ENCODE assay signal across 43 cellular contexts in genomic region chr19:14817052-14817451, GRCh38. TPM values are rescaled to one million over a fixed set of nuclear protein-coding genes. Genes with fewer than 3 reads are reported as not detected.
"Had no signal": no experiment of that assay in that cellular context is flagged by ENCODE, and none has a peak within 500 bp of the region (broad histone marks: within the 10 kb centered on the region; RNA-seq: fewer than 3 reads in every experiment).

No MANE protein-coding gene starts in this region.

- H3K27ac ChIP-seq: adrenal gland, ascending aorta, body of pancreas, brain microvascular endothelial cell, breast epithelium, cardiac muscle cell had no signal

- ATAC-seq: activated naive CD4-positive, alpha-beta T cell treated with anti-CD3 and anti-CD28 coated beads, Interleukin-2, amount 50 U/mL, for 72 hours; activated naive CD8-positive, alpha-beta T cell treated with anti-CD3 and anti-CD28 coated beads, Interleukin-2, amount 50 U/mL, for 24 hours; activated T-cell treated with anti-CD3 and anti-CD28 coated beads, Interleukin-2, amount 50 U/mL, for 4 hours; activated T-cell treated with anti-CD3 and anti-CD28 coated beads, Interleukin-2, amount 50 U/mL, for 72 hours; activated T-helper 17 cell treated with anti-CD3 and anti-CD28 coated beads, Interleukin-2, amount 50 U/mL, for 72 hours; body of pancreas had no signal

- H3K4me3 Mint-ChIP-seq: activated naive CD4-positive, alpha-beta T cell treated with anti-CD3 and anti-CD28 coated beads for 36 hours; activated naive CD4-positive, alpha-beta T cell treated with anti-CD3 and anti-CD28 coated beads, Interleukin-2, amount 10 ng/mL, durations not matched to agents 7 days and 5 days; activated naive CD4-positive, alpha-beta T cell treated with anti-CD3 and anti-CD28 coated beads, Interleukin-2, amount 50 U/mL, for 24 hours; activated naive CD8-positive, alpha-beta T cell; activated naive CD8-positive, alpha-beta T cell treated with anti-CD3 and anti-CD28 coated beads for 36 hours; activated naive CD8-positive, alpha-beta T cell treated with anti-CD3 and anti-CD28 coated beads, Interleukin-2, amount 10 ng/mL, durations not matched to agents 7 days and 5 days; activated naive CD8-positive, alpha-beta T cell treated with anti-CD3 and anti-CD28 coated beads, Interleukin-2, amount 50 U/mL, for 24 hours; activated T-cell treated with anti-CD3 and anti-CD28 coated beads, Interleukin-2, amount 50 U/mL, for 24 hours; activated T-cell treated with anti-CD3 and anti-CD28 coated beads, Interleukin-2, amount 50 U/mL, for 4 hours; activated T-cell treated with anti-CD3 and anti-CD28 coated beads, Interleukin-2, amount 50 U/mL, for 72 hours; activated T-helper 1 cell treated with anti-CD3 and anti-CD28 coated beads, Interleukin-12 subunit alpha, Interleukin-12 subunit beta, Interleukin-2, Interleukin-4 antibody, amounts not matched to agents 30 ng/mL and 10 ng/mL and 1 ng/mL, durations not matched to agents 14 hours and 24 hours and 36 hours; activated T-helper 17 cell treated with anti-CD3 and anti-CD28 coated beads, Interleukin-2, amount 50 U/mL, for 72 hours; brain; central memory CD8-positive, alpha-beta T cell had no signal

- H3K36me3 Mint-ChIP-seq: activated naive CD4-positive, alpha-beta T cell treated with anti-CD3 and anti-CD28 coated beads, Interleukin-2, amount 10 ng/mL, durations not matched to agents 7 days and 5 days; activated naive CD4-positive, alpha-beta T cell treated with anti-CD3 and anti-CD28 coated beads, Interleukin-2, amount 50 U/mL, for 24 hours; activated naive CD4-positive, alpha-beta T cell treated with anti-CD3 and anti-CD28 coated beads, Interleukin-2, amount 50 U/mL, for 72 hours; activated naive CD8-positive, alpha-beta T cell; activated naive CD8-positive, alpha-beta T cell treated with anti-CD3 and anti-CD28 coated beads for 36 hours; activated naive CD8-positive, alpha-beta T cell treated with anti-CD3 and anti-CD28 coated beads, Interleukin-2, amount 10 ng/mL, durations not matched to agents 7 days and 5 days; brain had no signal

- H3K9me3 ChIP-seq: adrenal gland, ascending aorta, body of pancreas, breast epithelium had no signal

- H3K27me3 ChIP-seq: adrenal gland, ascending aorta, body of pancreas, brain microvascular endothelial cell, breast epithelium, cardiac muscle cell had no signal

- H3K36me3 ChIP-seq: adrenal gland, ascending aorta, brain microvascular endothelial cell, breast epithelium, cardiac muscle cell had no signal

- H3K27me3 Mint-ChIP-seq: activated naive CD4-positive, alpha-beta T cell treated with anti-CD3 and anti-CD28 coated beads, Interleukin-2, amount 10 ng/mL, durations not matched to agents 7 days and 5 days; activated naive CD8-positive, alpha-beta T cell treated with anti-CD3 and anti-CD28 coated beads for 36 hours; activated naive CD8-positive, alpha-beta T cell treated with anti-CD3 and anti-CD28 coated beads, Interleukin-2, amount 10 ng/mL, durations not matched to agents 7 days and 5 days had no signal

- H3K4me1 Mint-ChIP-seq: activated naive CD4-positive, alpha-beta T cell treated with anti-CD3 and anti-CD28 coated beads, Interleukin-2, amount 10 ng/mL, durations not matched to agents 7 days and 5 days; activated naive CD4-positive, alpha-beta T cell treated with anti-CD3 and anti-CD28 coated beads, Interleukin-2, amount 50 U/mL, for 24 hours; activated naive CD8-positive, alpha-beta T cell treated with anti-CD3 and anti-CD28 coated beads for 36 hours; activated naive CD8-positive, alpha-beta T cell treated with anti-CD3 and anti-CD28 coated beads, Interleukin-2, amount 10 ng/mL, durations not matched to agents 7 days and 5 days; activated naive CD8-positive, alpha-beta T cell treated with anti-CD3 and anti-CD28 coated beads, Interleukin-2, amount 50 U/mL, for 24 hours; activated T-helper 17 cell treated with anti-CD3 and anti-CD28 coated beads, Interleukin-2, amount 50 U/mL, for 72 hours; brain; central memory CD8-positive, alpha-beta T cell had no signal

- H3K4me1 ChIP-seq: adrenal gland, ascending aorta, body of pancreas, breast epithelium had no signal

- H3K4me3 ChIP-seq: adrenal gland, ascending aorta, body of pancreas, breast epithelium, cardiac muscle cell had no signal

- FAIRE-seq: astrocyte, bronchial epithelial cell had no signal

- H3K27ac Mint-ChIP-seq: activated naive CD4-positive, alpha-beta T cell treated with anti-CD3 and anti-CD28 coated beads for 36 hours; activated naive CD4-positive, alpha-beta T cell treated with anti-CD3 and anti-CD28 coated beads, Interleukin-2, amount 10 ng/mL, durations not matched to agents 7 days and 5 days; activated naive CD4-positive, alpha-beta T cell treated with anti-CD3 and anti-CD28 coated beads, Interleukin-2, amount 50 U/mL, for 24 hours; activated naive CD4-positive, alpha-beta T cell treated with anti-CD3 and anti-CD28 coated beads, Interleukin-2, amount 50 U/mL, for 72 hours; activated naive CD8-positive, alpha-beta T cell; activated naive CD8-positive, alpha-beta T cell treated with anti-CD3 and anti-CD28 coated beads for 36 hours; activated naive CD8-positive, alpha-beta T cell treated with anti-CD3 and anti-CD28 coated beads, Interleukin-2, amount 10 ng/mL, durations not matched to agents 7 days and 5 days; activated naive CD8-positive, alpha-beta T cell treated with anti-CD3 and anti-CD28 coated beads, Interleukin-2, amount 50 U/mL, for 24 hours; activated T-cell treated with anti-CD3 and anti-CD28 coated beads, Interleukin-2, amount 50 U/mL, for 24 hours; activated T-cell treated with anti-CD3 and anti-CD28 coated beads, Interleukin-2, amount 50 U/mL, for 72 hours; activated T-helper 1 cell treated with anti-CD3 and anti-CD28 coated beads, Interleukin-12 subunit alpha, Interleukin-12 subunit beta, Interleukin-2, Interleukin-4 antibody, amounts not matched to agents 30 ng/mL and 10 ng/mL and 1 ng/mL, durations not matched to agents 14 hours and 24 hours and 36 hours; activated T-helper 17 cell treated with anti-CD3 and anti-CD28 coated beads, Interleukin-2, amount 50 U/mL, for 72 hours; activated T-helper 2 cell treated with anti-CD3 and anti-CD28 coated beads, Interferon-gamma antibody, Interleukin-2, Interleukin-4, amounts not matched to agents 10 μg/mL and 5 μg/mL and 100 μg/mL, durations not matched to agents 14 hours and 24 hours and 36 hours; brain had no signal

- DNase-seq: activated effector memory CD4-positive, alpha-beta T cell treated with anti-CD3 and anti-CD28 coated beads, Interleukin-2, amount 50 U/mL, for 16 hours; activated effector memory CD4-positive, alpha-beta T cell treated with Interleukin-2 at 50 U/mL for 16 hours; activated gamma-delta T cell; activated gamma-delta T cell treated with Interleukin-2 at 50 U/mL for 16 hours; activated naive CD4-positive, alpha-beta T cell; activated naive CD4-positive, alpha-beta T cell treated with anti-CD3 and anti-CD28 coated beads for 36 hours; activated naive CD4-positive, alpha-beta T cell treated with anti-CD3 and anti-CD28 coated beads, Interleukin-2, amount 10 ng/mL, durations not matched to agents 7 days and 5 days; activated naive CD4-positive, alpha-beta T cell treated with anti-CD3 and anti-CD28 coated beads, Interleukin-2, amount 50 U/mL, for 16 hours; activated naive CD4-positive, alpha-beta T cell treated with Interleukin-2 at 50 U/mL for 16 hours; activated naive CD8-positive, alpha-beta T cell treated with anti-CD3 and anti-CD28 coated beads for 36 hours; activated naive CD8-positive, alpha-beta T cell treated with anti-CD3 and anti-CD28 coated beads, Interleukin-2, amount 10 ng/mL, durations not matched to agents 7 days and 5 days; activated naive CD8-positive, alpha-beta T cell treated with anti-CD3 and anti-CD28 coated beads, Interleukin-2, amount 50 U/mL, for 24 hours; activated T-cell treated with anti-CD3 and anti-CD28 coated beads, Interleukin-2, amount 50 U/mL, for 24 hours; activated T-cell treated with anti-CD3 and anti-CD28 coated beads, Interleukin-2, amount 50 U/mL, for 4 hours; activated T-cell treated with anti-CD3 and anti-CD28 coated beads, Interleukin-2, amount 50 U/mL, for 48 hours; activated T-cell treated with anti-CD3 and anti-CD28 coated beads, Interleukin-2, amount 50 U/mL, for 72 hours; adrenal gland; amniotic stem cell; amygdala; anterior cingulate cortex; aorta; body of pancreas; brain microvascular endothelial cell; caudate nucleus; central memory CD4-positive, alpha-beta T cell; cerebellar nuclear complex had no signal

- H3K9me3 Mint-ChIP-seq: activated naive CD4-positive, alpha-beta T cell treated with anti-CD3 and anti-CD28 coated beads for 36 hours; activated naive CD4-positive, alpha-beta T cell treated with anti-CD3 and anti-CD28 coated beads, Interleukin-2, amount 10 ng/mL, durations not matched to agents 7 days and 5 days; activated naive CD4-positive, alpha-beta T cell treated with anti-CD3 and anti-CD28 coated beads, Interleukin-2, amount 50 U/mL, for 24 hours; activated naive CD4-positive, alpha-beta T cell treated with anti-CD3 and anti-CD28 coated beads, Interleukin-2, amount 50 U/mL, for 72 hours; activated naive CD8-positive, alpha-beta T cell treated with anti-CD3 and anti-CD28 coated beads for 36 hours; activated naive CD8-positive, alpha-beta T cell treated with anti-CD3 and anti-CD28 coated beads, Interleukin-2, amount 10 ng/mL, durations not matched to agents 7 days and 5 days; activated T-cell treated with anti-CD3 and anti-CD28 coated beads, Interleukin-2, amount 50 U/mL, for 24 hours; activated T-cell treated with anti-CD3 and anti-CD28 coated beads, Interleukin-2, amount 50 U/mL, for 4 hours; activated T-cell treated with anti-CD3 and anti-CD28 coated beads, Interleukin-2, amount 50 U/mL, for 72 hours; activated T-helper 1 cell treated with anti-CD3 and anti-CD28 coated beads, Interleukin-12 subunit alpha, Interleukin-12 subunit beta, Interleukin-2, Interleukin-4 antibody, amounts not matched to agents 30 ng/mL and 10 ng/mL and 1 ng/mL, durations not matched to agents 14 hours and 24 hours and 36 hours; activated T-helper 17 cell treated with anti-CD3 and anti-CD28 coated beads, Interleukin-2, amount 50 U/mL, for 72 hours; activated T-helper 2 cell treated with anti-CD3 and anti-CD28 coated beads, Interferon-gamma antibody, Interleukin-2, Interleukin-4, amounts not matched to agents 10 μg/mL and 5 μg/mL and 100 μg/mL, durations not matched to agents 14 hours and 24 hours and 36 hours; central memory CD8-positive, alpha-beta T cell had no signal

RNA-seq across cellular contexts. Expression of gene OR7A5, which starts 17.9 kb away (rescaled TPM):
- total RNA-seq: activated naive CD4-positive, alpha-beta T cell treated with anti-CD3 and anti-CD28 coated beads for 36 hours; activated naive CD4-positive, alpha-beta T cell treated with anti-CD3 and anti-CD28 coated beads, Interleukin-2, amount 50 U/mL, for 72 hours; activated naive CD8-positive, alpha-beta T cell treated with anti-CD3 and anti-CD28 coated beads for 36 hours; activated naive CD8-positive, alpha-beta T cell treated with anti-CD3 and anti-CD28 coated beads, Interleukin-2, amount 10 ng/mL, durations not matched to agents 7 days and 5 days; activated T-cell treated with anti-CD3 and anti-CD28 coated beads, Interleukin-2, amount 50 U/mL, for 4 hours; activated T-cell treated with anti-CD3 and anti-CD28 coated beads, Interleukin-2, amount 50 U/mL, for 72 hours; activated T-helper 1 cell treated with anti-CD3 and anti-CD28 coated beads, Interleukin-12 subunit alpha, Interleukin-12 subunit beta, Interleukin-2, Interleukin-4 antibody, amounts not matched to agents 30 ng/mL and 10 ng/mL and 1 ng/mL, durations not matched to agents 14 hours and 24 hours and 36 hours; activated T-helper 17 cell treated with anti-CD3 and anti-CD28 coated beads, Interleukin-2, amount 50 U/mL, for 72 hours; activated T-helper 2 cell treated with anti-CD3 and anti-CD28 coated beads, Interferon-gamma antibody, Interleukin-2, Interleukin-4, amounts not matched to agents 10 μg/mL and 5 μg/mL and 100 μg/mL, durations not matched to agents 14 hours and 24 hours and 36 hours; aorta; ascending aorta; astrocyte; body of pancreas; bronchial epithelial cell; cardiac muscle cell; cardiac septum; cerebellum; chondrocyte had no signal
- polyA plus RNA-seq: adipose tissue, aorta, cardiac muscle cell had no signal

RNA-seq across cellular contexts. Expression of gene OR7C1, which starts 17.9 kb away (rescaled TPM):
- total RNA-seq: activated naive CD4-positive, alpha-beta T cell treated with anti-CD3 and anti-CD28 coated beads for 36 hours; activated naive CD4-positive, alpha-beta T cell treated with anti-CD3 and anti-CD28 coated beads, Interleukin-2, amount 50 U/mL, for 72 hours; activated naive CD8-positive, alpha-beta T cell treated with anti-CD3 and anti-CD28 coated beads for 36 hours; activated naive CD8-positive, alpha-beta T cell treated with anti-CD3 and anti-CD28 coated beads, Interleukin-2, amount 10 ng/mL, durations not matched to agents 7 days and 5 days; activated T-cell treated with anti-CD3 and anti-CD28 coated beads, Interleukin-2, amount 50 U/mL, for 4 hours; activated T-cell treated with anti-CD3 and anti-CD28 coated beads, Interleukin-2, amount 50 U/mL, for 72 hours; activated T-helper 1 cell treated with anti-CD3 and anti-CD28 coated beads, Interleukin-12 subunit alpha, Interleukin-12 subunit beta, Interleukin-2, Interleukin-4 antibody, amounts not matched to agents 30 ng/mL and 10 ng/mL and 1 ng/mL, durations not matched to agents 14 hours and 24 hours and 36 hours; activated T-helper 17 cell treated with anti-CD3 and anti-CD28 coated beads, Interleukin-2, amount 50 U/mL, for 72 hours; activated T-helper 2 cell treated with anti-CD3 and anti-CD28 coated beads, Interferon-gamma antibody, Interleukin-2, Interleukin-4, amounts not matched to agents 10 μg/mL and 5 μg/mL and 100 μg/mL, durations not matched to agents 14 hours and 24 hours and 36 hours; aorta; ascending aorta; astrocyte; body of pancreas; bronchial epithelial cell; cardiac muscle cell; cerebellum; chondrocyte had no signal
- polyA plus RNA-seq: cardiac muscle cell had no signal

RNA-seq across cellular contexts. Expression of gene OR7A10, which starts 31.7 kb away (rescaled TPM):
- total RNA-seq: activated naive CD4-positive, alpha-beta T cell treated with anti-CD3 and anti-CD28 coated beads for 36 hours; activated naive CD4-positive, alpha-beta T cell treated with anti-CD3 and anti-CD28 coated beads, Interleukin-2, amount 50 U/mL, for 72 hours; activated naive CD8-positive, alpha-beta T cell treated with anti-CD3 and anti-CD28 coated beads for 36 hours; activated naive CD8-positive, alpha-beta T cell treated with anti-CD3 and anti-CD28 coated beads, Interleukin-2, amount 10 ng/mL, durations not matched to agents 7 days and 5 days; activated T-cell treated with anti-CD3 and anti-CD28 coated beads, Interleukin-2, amount 50 U/mL, for 4 hours; activated T-cell treated with anti-CD3 and anti-CD28 coated beads, Interleukin-2, amount 50 U/mL, for 72 hours; activated T-helper 1 cell treated with anti-CD3 and anti-CD28 coated beads, Interleukin-12 subunit alpha, Interleukin-12 subunit beta, Interleukin-2, Interleukin-4 antibody, amounts not matched to agents 30 ng/mL and 10 ng/mL and 1 ng/mL, durations not matched to agents 14 hours and 24 hours and 36 hours; activated T-helper 17 cell treated with anti-CD3 and anti-CD28 coated beads, Interleukin-2, amount 50 U/mL, for 72 hours; activated T-helper 2 cell treated with anti-CD3 and anti-CD28 coated beads, Interferon-gamma antibody, Interleukin-2, Interleukin-4, amounts not matched to agents 10 μg/mL and 5 μg/mL and 100 μg/mL, durations not matched to agents 14 hours and 24 hours and 36 hours; adrenal gland; aorta; ascending aorta; astrocyte; body of pancreas; breast epithelium; bronchial epithelial cell; cardiac muscle cell; cardiac septum; cerebellum; chondrocyte had no signal
- polyA plus RNA-seq: adipose tissue, adrenal gland, aorta, cardiac muscle cell had no signal
